In the genomic region with DNA sequence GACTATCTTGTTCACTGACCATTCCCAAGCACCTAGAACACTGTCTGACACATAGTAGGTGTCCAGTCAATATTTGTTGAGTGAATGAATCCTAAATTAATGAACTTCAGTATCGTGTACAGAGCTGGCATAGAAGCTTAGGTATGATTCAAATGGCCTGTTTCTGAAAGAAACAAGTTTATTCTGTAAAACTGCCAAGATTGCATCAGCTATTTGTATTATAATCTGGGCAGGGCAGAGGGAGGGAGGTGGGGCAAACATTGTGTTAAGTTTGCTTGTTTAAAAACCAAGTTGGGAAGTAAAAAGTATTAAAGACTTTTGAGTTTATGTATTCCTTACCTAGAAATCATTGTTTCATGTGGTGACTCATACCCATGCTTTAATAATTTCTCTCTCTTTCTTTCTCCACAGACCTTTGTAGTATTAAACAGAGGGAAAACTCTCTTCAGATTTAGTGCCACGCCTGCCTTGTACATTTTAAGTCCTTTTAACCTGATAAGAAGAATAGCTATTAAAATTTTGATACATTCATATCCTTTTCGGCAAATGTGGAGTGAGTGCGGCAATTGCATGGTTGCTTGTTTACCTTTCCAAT, we compare ENCODE assay signal across 13 cellular contexts.
A peak's percentile ranks its signal among the peaks of the same experiment; 100 is the strongest.
DNase-seq lines count a peak whose midpoint lies in the region; ATAC-seq and TF ChIP-seq lines count a peak whose summit lies in the region.
"Had no signal": no experiment of that assay in that cellular context is flagged by ENCODE, and none has a peak within 500 bp of the region (broad histone marks: within the 10 kb centered on the region; RNA-seq: fewer than 3 reads in every experiment).

No MANE protein-coding gene starts in this region.

- TF ChIP-seq CTCF in WTC11 (IDR thresholded peaks at IDR 0.05) (no peak), type B pancreatic cell (conservative IDR thresholded peaks at IDR 0.05) (no peak)

- H3K36me3 Mint-ChIP-seq in activated T-cell treated with anti-CD3 and anti-CD28 coated beads, Interleukin-2, amount 50 U/mL, for 72 hours (ENCODE audit: insufficient read depth in 2 of 2): no peaks in the 10 kb centered on the region
- no peaks in the 10 kb centered on the region for H3K36me3 Mint-ChIP-seq in WTC11
- no peaks in the 10 kb centered on the region for H3K36me3 Mint-ChIP-seq in type B pancreatic cell
- H3K36me3 Mint-ChIP-seq in activated CD4-positive, alpha-beta T cell treated with anti-CD3 and anti-CD28 coated beads, Interleukin-2, amount 10 ng/mL, durations not matched to agents 24 days and 14 days (ENCODE audit: low read depth): no peaks in the 10 kb centered on the region

- no peak for ATAC-seq in activated T-cell treated with anti-CD3 and anti-CD28 coated beads, Interleukin-2, amount 50 U/mL, for 72 hours (replicated peaks in 1 of 2)
- ATAC-seq in WTC11: no peak
- ATAC-seq in left ventricle myocardium superior: peak; percentile 41

- peak overlapping the region; percentile 21 for H3K27ac Mint-ChIP-seq in activated T-cell treated with anti-CD3 and anti-CD28 coated beads, Interleukin-2, amount 50 U/mL, for 72 hours
- H3K27ac Mint-ChIP-seq in WTC11 (no peak overlapping the region), type B pancreatic cell (peak overlapping the region; percentile 23)
- H3K27ac Mint-ChIP-seq in activated CD4-positive, alpha-beta T cell treated with anti-CD3 and anti-CD28 coated beads, Interleukin-2, amount 10 ng/mL, durations not matched to agents 24 days and 14 days: no peak overlapping the region
- H3K27ac Mint-ChIP-seq: progenitor cell of endocrine pancreas had no signal

- no peak overlapping the region for H3K4me3 Mint-ChIP-seq in activated T-cell treated with anti-CD3 and anti-CD28 coated beads, Interleukin-2, amount 50 U/mL, for 72 hours
- no peak overlapping the region for H3K4me3 Mint-ChIP-seq in WTC11
- H3K4me3 Mint-ChIP-seq in type B pancreatic cell: no peak overlapping the region
- no peak overlapping the region for H3K4me3 Mint-ChIP-seq in activated CD4-positive, alpha-beta T cell treated with anti-CD3 and anti-CD28 coated beads, Interleukin-2, amount 10 ng/mL, durations not matched to agents 24 days and 14 days

- intact Hi-C loops in left ventricle myocardium superior (cut with micrococcal nuclease): no loop called here
- intact Hi-C loops in activated CD4-positive, alpha-beta T cell treated with anti-CD3 and anti-CD28 coated beads, Interleukin-2, amount 10 ng/mL, durations not matched to agents 24 days and 14 days (cut with micrococcal nuclease): no loop called here

- no peak for DNase-seq in activated T-cell treated with anti-CD3 and anti-CD28 coated beads, Interleukin-2, amount 50 U/mL, for 72 hours
- DNase-seq in activated T-cell treated with anti-CD3 and anti-CD28 coated beads for 4 hours (no peak), WTC11 (ENCODE audit: low spot score) (no peak), left ventricle myocardium superior (no peak), type B pancreatic cell (ENCODE audit: extremely low spot score, unreplicated experiment) (no peak), GF-D8 (lab: John Stamatoyannopoulos, UW) (no peak)
- no peak for DNase-seq in activated CD4-positive, alpha-beta T cell treated with anti-CD3 and anti-CD28 coated beads, Interleukin-2, amount 10 ng/mL, durations not matched to agents 24 days and 14 days
- no peak for DNase-seq in activated CD4-positive, alpha-beta T cell treated with anti-CD3 and anti-CD28 coated beads for 1 hour
- DNase-seq: caudate nucleus, hypothalamus, NCI-H1092 treated with DMSO at 0.1 percent for 48 hours, SJCRH30 had no signal

- POLR2A ChIA-PET in WTC11 (lab: Charles Lee): interaction anchor here (0.5 kb wide), 1 partner anchor 206 kb away, joined by 3 read pairs; no protein-coding TSS in a partner anchor

- peaks cover 5% of the 10 kb centered on the region for H3K4me1 Mint-ChIP-seq in activated T-cell treated with anti-CD3 and anti-CD28 coated beads, Interleukin-2, amount 50 U/mL, for 72 hours (ENCODE audit: low read depth)
- H3K4me1 Mint-ChIP-seq in WTC11: peaks cover 25% of the 10 kb centered on the region
- H3K4me1 Mint-ChIP-seq in type B pancreatic cell (ENCODE audit: unreplicated experiment): peaks cover 5% of the 10 kb centered on the region
- H3K4me1 Mint-ChIP-seq in activated CD4-positive, alpha-beta T cell treated with anti-CD3 and anti-CD28 coated beads, Interleukin-2, amount 10 ng/mL, durations not matched to agents 24 days and 14 days: peaks cover 4% of the 10 kb centered on the region

- H3K9me3 Mint-ChIP-seq in activated T-cell treated with anti-CD3 and anti-CD28 coated beads, Interleukin-2, amount 50 U/mL, for 72 hours: no peaks in the 10 kb centered on the region
- no peaks in the 10 kb centered on the region for H3K9me3 Mint-ChIP-seq in WTC11
- H3K9me3 Mint-ChIP-seq in type B pancreatic cell: no peaks in the 10 kb centered on the region
- no peaks in the 10 kb centered on the region for H3K9me3 Mint-ChIP-seq in activated CD4-positive, alpha-beta T cell treated with anti-CD3 and anti-CD28 coated beads, Interleukin-2, amount 10 ng/mL, durations not matched to agents 24 days and 14 days

- no peaks in the 10 kb centered on the region for H3K27me3 Mint-ChIP-seq in activated T-cell treated with anti-CD3 and anti-CD28 coated beads, Interleukin-2, amount 50 U/mL, for 72 hours (ENCODE audit: low read depth)
- no peaks in the 10 kb centered on the region for H3K27me3 Mint-ChIP-seq in WTC11 (ENCODE audit: low read depth)
- H3K27me3 Mint-ChIP-seq in type B pancreatic cell: no peaks in the 10 kb centered on the region
- peaks cover 25% of the 10 kb centered on the region for H3K27me3 Mint-ChIP-seq in activated CD4-positive, alpha-beta T cell treated with anti-CD3 and anti-CD28 coated beads, Interleukin-2, amount 10 ng/mL, durations not matched to agents 24 days and 14 days
- H3K27me3 Mint-ChIP-seq: progenitor cell of endocrine pancreas had no signal

- CTCF ChIA-PET in WTC11 (lab: Charles Lee): no interaction called here

TF ChIP-seq in WTC11, 78 proteins besides CTCF, POLR2A, EP300 and RAD21:
- TF ChIP-seq ZNF121 (CRISPR knock-in tag; IDR thresholded peaks at IDR 0.05) (no peak), GABPB1 (CRISPR knock-in tag; IDR thresholded peaks at IDR 0.05) (peak; percentile 89)

Comparison
In these comparisons a context has a peak if more than half of its experiments do, and no peak if none do; other contexts are left out.
1. H3K27ac Mint-ChIP-seq: peak in activated T-cell treated with anti-CD3 and anti-CD28 coated beads, Interleukin-2, amount 50 U/mL, for 72 hours (single experiment) and type B pancreatic cell (single experiment); none in WTC11 (single experiment) and activated CD4-positive, alpha-beta T cell treated with anti-CD3 and anti-CD28 coated beads, Interleukin-2, amount 10 ng/mL, durations not matched to agents 24 days and 14 days (single experiment).